Comparison of ENCODE assay signal across 20 cellular contexts in genomic region chr1:152912471-152912870, GRCh38. TPM values are rescaled to one million over a fixed set of nuclear protein-coding genes. Genes with fewer than 3 reads are reported as not detected.
"Had no signal": no experiment of that assay in that cellular context is flagged by ENCODE, and none has a peak within 500 bp of the region (broad histone marks: within the 10 kb centered on the region; RNA-seq: fewer than 3 reads in every experiment).

No MANE protein-coding gene starts in this region.

- H3K4me1 Mint-ChIP-seq: naive thymus-derived CD8-positive, alpha-beta T cell; neural crest cell had no signal

- H3K4me1 ChIP-seq: stomach, transverse colon had no signal

- H3K36me3 ChIP-seq: esophagus squamous epithelium, stomach, thoracic aorta, transverse colon had no signal

- H3K4me3 Mint-ChIP-seq: neural crest cell had no signal

- DNase-seq: cortex of kidney; dorsolateral prefrontal cortex; effector CD8-positive, alpha-beta T cell; esophagus squamous epithelium; foreskin fibroblast; kidney glomerular epithelial cell; mucosa of descending colon; naive thymus-derived CD8-positive, alpha-beta T cell; right cardiac atrium; small intestine; stimulated activated CD4-positive, alpha-beta T cell treated with anti-CD3 and anti-CD28 coated beads, Interleukin-12 subunit alpha, Interleukin-12 subunit beta, amount 100 ng/mL, for 4 hours; stimulated activated naive CD4-positive, alpha-beta T cell; stomach; substantia nigra; transverse colon had no signal

- H3K27ac ChIP-seq: dorsolateral prefrontal cortex, stomach, thoracic aorta, transverse colon had no signal

- H3K36me3 Mint-ChIP-seq: naive thymus-derived CD8-positive, alpha-beta T cell had no signal

- ATAC-seq: mucosa of descending colon; naive thymus-derived CD8-positive, alpha-beta T cell; right cardiac atrium had no signal

- H3K4me3 ChIP-seq: dorsolateral prefrontal cortex, esophagus squamous epithelium, mucosa of descending colon, stomach, thoracic aorta, transverse colon had no signal

- H3K27ac Mint-ChIP-seq: naive thymus-derived CD8-positive, alpha-beta T cell had no signal

- H3K27me3 ChIP-seq: transverse colon had no signal

- H3K9me3 ChIP-seq: esophagus squamous epithelium, mucosa of descending colon, thoracic aorta, transverse colon had no signal

RNA-seq across cellular contexts. Expression of gene IVL, which starts 4.1 kb away (rescaled TPM):
- total RNA-seq: dorsolateral prefrontal cortex; mucosa of descending colon; naive thymus-derived CD8-positive, alpha-beta T cell; neural crest cell; osteocyte; posterior vena cava; right cardiac atrium; stomach; transverse colon had no signal
- polyA plus RNA-seq: naive thymus-derived CD8-positive, alpha-beta T cell; right cardiac atrium had no signal

RNA-seq across cellular contexts. Expression of gene SMCP, which starts 34.3 kb away (rescaled TPM):
- total RNA-seq: dorsolateral prefrontal cortex; esophagus squamous epithelium; lower leg skin; mucosa of descending colon; naive thymus-derived CD8-positive, alpha-beta T cell; neural crest cell; osteocyte; posterior vena cava; right cardiac atrium; stomach; thoracic aorta; transverse colon had no signal
- polyA plus RNA-seq: naive thymus-derived CD8-positive, alpha-beta T cell; right cardiac atrium; small intestine; stomach had no signal

RNA-seq across cellular contexts. Expression of gene SPRR5, which starts 34.5 kb away (rescaled TPM):
- total RNA-seq: dorsolateral prefrontal cortex; mucosa of descending colon; naive thymus-derived CD8-positive, alpha-beta T cell; neural crest cell; osteocyte; posterior vena cava; right cardiac atrium; stomach; thoracic aorta; transverse colon had no signal
- polyA plus RNA-seq: naive thymus-derived CD8-positive, alpha-beta T cell; right cardiac atrium; small intestine had no signal

RNA-seq across cellular contexts. Expression of gene LCE7A, which starts 52.7 kb away (rescaled TPM):
- total RNA-seq: dorsolateral prefrontal cortex; esophagus squamous epithelium; mucosa of descending colon; naive thymus-derived CD8-positive, alpha-beta T cell; neural crest cell; osteocyte; posterior vena cava; right cardiac atrium; stomach; thoracic aorta; transverse colon had no signal
- polyA plus RNA-seq: naive thymus-derived CD8-positive, alpha-beta T cell; right cardiac atrium; small intestine; stomach had no signal

RNA-seq across cellular contexts. Expression of gene SPRR4, which starts 58.0 kb away (rescaled TPM):
- total RNA-seq: dorsolateral prefrontal cortex; mucosa of descending colon; naive thymus-derived CD8-positive, alpha-beta T cell; neural crest cell; osteocyte; posterior vena cava; right cardiac atrium; stomach; thoracic aorta; transverse colon had no signal
- polyA plus RNA-seq: naive thymus-derived CD8-positive, alpha-beta T cell; right cardiac atrium; small intestine; stomach had no signal
